ENCODE assay signal across 8 cellular contexts in genomic region chr7:30563326-30563942, GRCh38. TPM values are rescaled to one million over a fixed set of nuclear protein-coding genes. Genes with fewer than 3 reads are reported as not detected.
DNase-seq lines count a peak whose midpoint lies in the region; ATAC-seq, FAIRE-seq and TF ChIP-seq lines count a peak whose summit lies in the region.
"Had no signal": no experiment of that assay in that cellular context is flagged by ENCODE, and none has a peak within 500 bp of the region (broad histone marks: within the 10 kb centered on the region; RNA-seq: fewer than 3 reads in every experiment).

No MANE protein-coding gene starts in this region.

- no peak for TF ChIP-seq CTCF in endothelial cell of umbilical vein (IDR thresholded peaks at IDR 0.05; ENCODE audit: extremely low read depth in 1 of 2, insufficient read depth in 1 of 2, low read depth in 1 of 2, low read length in 2 of 2)
- TF ChIP-seq CTCF in osteocyte (IDR thresholded peaks at IDR 0.05), result no peak
- no peak for TF ChIP-seq CTCF in coronary artery (IDR thresholded peaks at IDR 0.05)

- FAIRE-seq in endothelial cell of umbilical vein (lab: Jason Lieb, UNC), result peak; percentile 4

- H3K4me3 ChIP-seq in endothelial cell of umbilical vein (replicated peaks in 1 of 3; ENCODE audit: insufficient read depth in 1 of 3, low read depth in 1 of 3, low read length in 3 of 3) (no peak overlapping the region), coronary artery (no peak overlapping the region)

- dilution Hi-C loops in endothelial cell of umbilical vein (cut with MboI; ENCODE audit: extremely low pct_ligation_motif_present, low sequenced_read_pairs), result no loop called here

- H3K9me1 ChIP-seq in endothelial cell of umbilical vein (replicated peaks; ENCODE audit: control insufficient read depth, extremely low read depth, insufficient read depth, low read length), result no peaks in the 10 kb centered on the region

- CTCF ChIA-PET in endothelial cell of umbilical vein (lab: Charles Lee), result interaction anchor here (0.6 to 8.3 kb wide), 44 partner anchors 8 to 685 kb away, joined by 3 to 389 read pairs (median 5); partner anchors contain the start of genes GARS1, GGCT, NOD1 and PLEKHA8

- H3K9ac ChIP-seq in endothelial cell of umbilical vein (replicated peaks; ENCODE audit: extremely low read depth, insufficient read depth, low read length), result peak overlapping the region; percentile 6

- no peak for TF ChIP-seq POLR2A in endothelial cell of umbilical vein (IDR thresholded peaks at IDR 0.05; ENCODE audit: low read depth, low read length)

- peak overlapping the region; percentile 22 for H2AFZ ChIP-seq in endothelial cell of umbilical vein (ENCODE audit: low read depth, low read length)

- H3K4me3 Mint-ChIP-seq in osteocyte (ENCODE audit: unreplicated experiment), result no peak overlapping the region
- H3K4me3 Mint-ChIP-seq: IgD-negative memory B cell had no signal

- no peak for ATAC-seq in GM21737 (IDR thresholded peaks at IDR 0.05; ENCODE audit: unreplicated experiment)

- DNase-seq in HPDE6-E6E7 (ENCODE audit: extremely low spot score), result peak; percentile 59
- peak; percentile 53 for DNase-seq in SK-MEL-5 (ENCODE audit: low read depth, low spot score)
- DNase-seq in endothelial cell of umbilical vein (ENCODE audit: low read depth, low spot score), result no peak
- no peak for DNase-seq in osteocyte (ENCODE audit: extremely low spot score, unreplicated experiment)
- no peak for DNase-seq in coronary artery (ENCODE audit: low spot score)
- DNase-seq in NCI-H146 (lab: John Stamatoyannopoulos, UW), result no peak

- intact Hi-C loops in endothelial cell of umbilical vein (cut with micrococcal nuclease), result loop anchor here (2.0 to 10.0 kb wide), 2 partner anchors 279 to 499 kb away; partner anchors contain the start of gene ZNRF2

- TSS peak; percentile 58 for BruUV-seq in endothelial cell of umbilical vein (replicated peaks; lab: Mats Ljungman, UMichigan)

- no peaks in the 10 kb centered on the region for H3K9me3 ChIP-seq in endothelial cell of umbilical vein (replicated peaks; ENCODE audit: control insufficient read depth, insufficient read depth, low read length)

- H4K20me1 ChIP-seq in endothelial cell of umbilical vein (replicated peaks; ENCODE audit: control insufficient read depth, extremely low read depth, insufficient read depth, low read length), result no peaks in the 10 kb centered on the region

- H3K4me2 ChIP-seq in endothelial cell of umbilical vein (ENCODE audit: insufficient read depth, low read length), result peak overlapping the region; percentile 79

- no peaks in the 10 kb centered on the region for H3K27me3 ChIP-seq in endothelial cell of umbilical vein (ENCODE audit: control insufficient read depth in 2 of 2, insufficient read depth in 2 of 2, low read length in 2 of 2)

- no peaks in the 10 kb centered on the region for H3K36me3 ChIP-seq in endothelial cell of umbilical vein (ENCODE audit: control insufficient read depth in 2 of 2, extremely low read depth in 1 of 2, insufficient read depth in 2 of 2, low read length in 2 of 2)

- no peaks in the 10 kb centered on the region for H3K79me2 ChIP-seq in endothelial cell of umbilical vein (ENCODE audit: control insufficient read depth, insufficient read depth, low read length)

- in situ Hi-C loops in SK-MEL-5 (cut with HindIII; ENCODE audit: low pct_unique_long_range_greater_than_20kb, low sequenced_read_pairs), result no loop called here

- H3K27ac Mint-ChIP-seq in osteocyte (ENCODE audit: unreplicated experiment), result peak overlapping the region; percentile 54

- POLR2A ChIA-PET in endothelial cell of umbilical vein (lab: Charles Lee), result interaction anchor here (2.1 to 2.4 kb wide), 2 partner anchors 12 to 14 kb away, joined by 4 to 9 read pairs; no protein-coding TSS in a partner anchor

- H3K36me3 Mint-ChIP-seq in osteocyte (ENCODE audit: unreplicated experiment), result peaks cover 11% of the 10 kb centered on the region

- H3K4me1 Mint-ChIP-seq in osteocyte (ENCODE audit: unreplicated experiment), result peaks cover 20% of the 10 kb centered on the region
- H3K4me1 Mint-ChIP-seq: IgD-negative memory B cell had no signal

- no peaks in the 10 kb centered on the region for H3K9me3 Mint-ChIP-seq in osteocyte (ENCODE audit: unreplicated experiment)
- H3K9me3 Mint-ChIP-seq: IgD-negative memory B cell had no signal

- peaks cover 41% of the 10 kb centered on the region for H3K4me1 ChIP-seq in endothelial cell of umbilical vein (ENCODE audit: control insufficient read depth, extremely low read depth, insufficient read depth, low read length)

- H3K27ac ChIP-seq in endothelial cell of umbilical vein (ENCODE audit: insufficient read depth, low read depth, low read length) (peak overlapping the region; percentile 50), coronary artery (no peak overlapping the region)

- H3K27me3 Mint-ChIP-seq in osteocyte (ENCODE audit: unreplicated experiment), result no peaks in the 10 kb centered on the region
- H3K27me3 Mint-ChIP-seq: IgD-negative memory B cell had no signal

TF ChIP-seq in endothelial cell of umbilical vein, 7 proteins besides CTCF, POLR2A, EP300 and RAD21:
- TF ChIP-seq JUN (IDR thresholded peaks at IDR 0.05; ENCODE audit: borderline replicate concordance, insufficient read depth, insufficient read length, low read depth) (no peak), FOS (IDR thresholded peaks at IDR 0.05; ENCODE audit: borderline replicate concordance, insufficient read depth, low read length) (peak; percentile 64)

RNA-seq across cellular contexts. Expression of gene GARS1, which starts 31.2 kb away (rescaled TPM):
- 290 and 301 TPM in 2 replicates for total RNA-seq in SK-MEL-5 (2014; rRNA removed; shearing (Covaris generic))
- polyA plus RNA-seq in SK-MEL-5 (2015; cell fraction: cytosol; rRNA removed), result 1,062 and 1,260 TPM in 2 replicates
- polyA plus RNA-seq in SK-MEL-5 (2015; cell fraction: nucleus; rRNA removed), result 1,013 and 1,142 TPM in 2 replicates
- total RNA-seq in endothelial cell of umbilical vein, result 194 and 206 TPM in 2 replicates
- 295 and 300 TPM in 2 replicates for polyA plus RNA-seq in endothelial cell of umbilical vein
- 315 and 360 TPM in 2 replicates for polyA plus RNA-seq in endothelial cell of umbilical vein (2011; cell fraction: cytosol; rRNA removed)
- polyA plus RNA-seq in endothelial cell of umbilical vein (2011; cell fraction: nucleus; rRNA removed), result 242 and 254 TPM in 2 replicates
- 164 and 212 TPM in 2 replicates for polyA plus RNA-seq in endothelial cell of umbilical vein (2012)
- 418 and 437 TPM in 2 replicates for polyA minus RNA-seq in endothelial cell of umbilical vein
- polyA minus RNA-seq in endothelial cell of umbilical vein (2011; cell fraction: cytosol; rRNA and poly(A)+ RNA removed), result 208 TPM
- polyA minus RNA-seq in endothelial cell of umbilical vein (2011; cell fraction: nucleus; rRNA and poly(A)+ RNA removed), result 144 and 179 TPM in 2 replicates
- total RNA-seq in osteocyte, result 320 and 346 TPM in 2 replicates

RNA-seq across cellular contexts. Expression of gene GGCT, which starts 58.8 kb away (rescaled TPM):
- total RNA-seq in SK-MEL-5 (2014; rRNA removed; shearing (Covaris generic)), result 131 and 143 TPM in 2 replicates
- polyA plus RNA-seq in SK-MEL-5 (2015; cell fraction: cytosol; rRNA removed), result 111 and 123 TPM in 2 replicates
- polyA plus RNA-seq in SK-MEL-5 (2015; cell fraction: nucleus; rRNA removed), result 34.6 and 36.1 TPM in 2 replicates
- total RNA-seq in endothelial cell of umbilical vein, result 44.3 and 46.9 TPM in 2 replicates
- 14.7 and 21.1 TPM in 2 replicates for polyA plus RNA-seq in endothelial cell of umbilical vein
- polyA plus RNA-seq in endothelial cell of umbilical vein (2011; cell fraction: cytosol; rRNA removed), result 26.5 and 30.0 TPM in 2 replicates
- 10.6 and 15.9 TPM in 2 replicates for polyA plus RNA-seq in endothelial cell of umbilical vein (2011; cell fraction: nucleus; rRNA removed)
- 38.7 and 57.2 TPM in 2 replicates for polyA plus RNA-seq in endothelial cell of umbilical vein (2012)
- polyA minus RNA-seq in endothelial cell of umbilical vein, result 8.0 and 8.3 TPM in 2 replicates
- 17.1 TPM for polyA minus RNA-seq in endothelial cell of umbilical vein (2011; cell fraction: cytosol; rRNA and poly(A)+ RNA removed)
- polyA minus RNA-seq in endothelial cell of umbilical vein (2011; cell fraction: nucleus; rRNA and poly(A)+ RNA removed), result 5.1 and 5.8 TPM in 2 replicates
- 24.2 and 26.7 TPM in 2 replicates for total RNA-seq in osteocyte

Comparison
In these comparisons a context has a peak if more than half of its experiments do, and no peak if none do; other contexts are left out.
1. DNase-seq: peak in HPDE6-E6E7 (single experiment) and SK-MEL-5 (single experiment); none in endothelial cell of umbilical vein (single experiment), osteocyte (single experiment), coronary artery (single experiment) and NCI-H146 (single experiment).